ENCODE assay signal across 1 cellular context in the genomic region with DNA sequence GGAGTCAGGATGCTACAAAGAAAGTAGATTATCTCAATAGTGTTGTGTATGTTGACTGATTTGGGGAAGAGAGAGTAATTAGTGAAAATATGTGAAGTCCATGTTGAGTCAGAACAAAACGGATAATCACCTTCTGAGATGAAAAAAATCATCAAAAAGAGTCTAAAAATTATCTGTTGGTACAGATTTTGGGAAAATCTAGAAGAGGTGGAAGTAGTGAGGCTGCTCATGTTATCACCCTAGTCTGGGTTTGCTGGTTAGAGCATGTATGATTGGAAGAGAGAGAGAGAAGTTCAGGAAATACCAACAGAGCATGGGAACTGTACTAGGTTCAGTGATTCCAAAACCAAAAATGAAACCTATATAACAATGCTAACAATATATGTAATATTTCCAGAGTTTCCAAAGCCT.
TF ChIP-seq lines count a peak whose summit lies in the region.

No MANE protein-coding gene starts in this region.

TF ChIP-seq in HepG2, 621 proteins besides CTCF, POLR2A, EP300 and RAD21:
- TF ChIP-seq ZNF713 (CRISPR knock-in tag; IDR thresholded peaks at IDR 0.05) = no peak
- no peak for TF ChIP-seq HOXA7 (CRISPR knock-in tag; IDR thresholded peaks at IDR 0.05)
- TF ChIP-seq BCL6 (CRISPR knock-in tag; IDR thresholded peaks at IDR 0.05) = no peak
- TF ChIP-seq, protein P1, sequence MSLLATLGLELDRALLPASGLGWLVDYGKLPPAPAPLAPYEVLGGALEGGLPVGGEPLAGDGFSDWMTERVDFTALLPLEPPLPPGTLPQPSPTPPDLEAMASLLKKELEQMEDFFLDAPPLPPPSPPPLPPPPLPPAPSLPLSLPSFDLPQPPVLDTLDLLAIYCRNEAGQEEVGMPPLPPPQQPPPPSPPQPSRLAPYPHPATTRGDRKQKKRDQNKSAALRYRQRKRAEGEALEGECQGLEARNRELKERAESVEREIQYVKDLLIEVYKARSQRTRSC (CRISPR knock-in tag; IDR thresholded peaks at IDR 0.05; ENCODE audit: low read depth) = no peak
- TF ChIP-seq ZNF589 (CRISPR knock-in tag; conservative IDR thresholded peaks at IDR 0.05) = no peak
- TF ChIP-seq NCOA1 (CRISPR knock-in tag; IDR thresholded peaks at IDR 0.05) = no peak
- TF ChIP-seq, protein P2, sequence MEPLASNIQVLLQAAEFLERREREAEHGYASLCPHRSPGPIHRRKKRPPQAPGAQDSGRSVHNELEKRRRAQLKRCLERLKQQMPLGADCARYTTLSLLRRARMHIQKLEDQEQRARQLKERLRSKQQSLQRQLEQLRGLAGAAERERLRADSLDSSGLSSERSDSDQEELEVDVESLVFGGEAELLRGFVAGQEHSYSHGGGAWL (CRISPR knock-in tag; IDR thresholded peaks at IDR 0.05) = no peak
- no peak for TF ChIP-seq FOXK1 (CRISPR knock-in tag; IDR thresholded peaks at IDR 0.05; ENCODE audit: borderline replicate concordance, low read depth)
- TF ChIP-seq RXRA (CRISPR knock-in tag; IDR thresholded peaks at IDR 0.05) = no peak
- no peak for TF ChIP-seq ISX (CRISPR knock-in tag; conservative IDR thresholded peaks at IDR 0.05)
- TF ChIP-seq ZNF660 (CRISPR knock-in tag; IDR thresholded peaks at IDR 0.05; ENCODE audit: borderline replicate concordance, low read depth) = no peak
- no peak for TF ChIP-seq HDAC6 (IDR thresholded peaks at IDR 0.05; ENCODE audit: low read depth, low read length)
- TF ChIP-seq HNF4G (IDR thresholded peaks at IDR 0.05; ENCODE audit: borderline replicate concordance, low read depth, low read length) = no peak
- no peak for TF ChIP-seq HNF4G (CRISPR knock-in tag; IDR thresholded peaks at IDR 0.05; ENCODE audit: borderline replicate concordance, low read depth)
